Comparison of ENCODE assay signal across 9 cellular contexts in the genomic region with DNA sequence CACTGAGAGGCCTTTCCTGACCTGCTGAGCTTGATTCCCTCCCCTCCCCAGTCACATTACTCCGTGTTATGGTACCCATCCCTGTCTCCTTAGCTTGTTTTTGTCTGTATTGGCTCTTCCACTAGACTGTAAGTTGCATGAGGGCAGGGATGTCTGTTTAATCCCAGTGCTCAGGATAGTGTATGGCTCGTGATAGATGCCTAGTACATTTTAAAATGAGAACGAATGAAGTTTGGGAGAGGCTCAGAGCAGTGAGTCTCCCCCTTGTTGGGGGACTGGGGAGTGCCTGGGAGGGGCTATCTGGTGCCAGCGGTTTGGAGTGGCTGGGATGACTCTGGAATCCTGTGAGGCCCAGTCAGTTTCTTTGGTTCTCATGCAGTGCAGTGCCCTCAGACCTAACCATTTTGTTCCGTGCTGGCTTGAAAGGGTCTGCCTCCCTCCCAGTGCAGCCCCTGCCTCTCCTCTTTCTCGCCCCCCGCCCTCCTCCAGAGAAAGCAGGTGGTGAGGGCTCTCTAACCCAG. TPM values are rescaled to one million over a fixed set of nuclear protein-coding genes. Genes with fewer than 3 reads are reported as not detected.
DNase-seq lines count a peak whose midpoint lies in the region; ATAC-seq and TF ChIP-seq lines count a peak whose summit lies in the region.
"Had no signal": no experiment of that assay in that cellular context is flagged by ENCODE, and none has a peak within 500 bp of the region (broad histone marks: within the 10 kb centered on the region; RNA-seq: fewer than 3 reads in every experiment).

No MANE protein-coding gene starts in this region.

- H3K9me3 ChIP-seq in CD4-positive, alpha-beta T cell (ENCODE audit: control insufficient read depth, low read length) = no peaks in the 10 kb centered on the region
- H3K9me3 ChIP-seq in SK-N-SH (no peaks in the 10 kb centered on the region), fibroblast of lung (ENCODE audit: control insufficient read depth, insufficient read depth, low read depth, low read length) (no peaks in the 10 kb centered on the region), parathyroid adenoma (ENCODE audit: control insufficient read depth, low read length) (no peaks in the 10 kb centered on the region)

- H3K36me3 Mint-ChIP-seq in CD4-positive, alpha-beta T cell (ENCODE audit: low read depth) = peaks cover 9% of the 10 kb centered on the region

- TF ChIP-seq CTCF in CD4-positive, alpha-beta T cell (IDR thresholded peaks at IDR 0.05) = no peak
- no peak for TF ChIP-seq CTCF in SK-N-SH (IDR thresholded peaks at IDR 0.05)
- TF ChIP-seq CTCF in fibroblast of lung (conservative IDR thresholded peaks at IDR 0.05 in 1 of 2, IDR thresholded peaks at IDR 0.05 in 1 of 2; ENCODE audit: low read depth in 1 of 2, low read length in 2 of 2) = no peak
- no peak for TF ChIP-seq CTCF in parathyroid adenoma (IDR thresholded peaks at IDR 0.05)

- intact Hi-C loops in CD4-positive, alpha-beta T cell (cut with DNase I, micrococcal nuclease) = no loop called here

- H3K36me3 ChIP-seq in SK-N-SH (replicated peaks in 1 of 2; ENCODE audit: control insufficient read depth in 1 of 2, insufficient read depth in 2 of 2, low read length in 1 of 2) = peaks cover 0 to 18% of the 10 kb centered on the region in 2 experiments
- peaks cover 8% of the 10 kb centered on the region for H3K36me3 ChIP-seq in fibroblast of lung (ENCODE audit: control insufficient read depth, insufficient read depth, low read length)
- no peaks in the 10 kb centered on the region for H3K36me3 ChIP-seq in parathyroid adenoma (ENCODE audit: control insufficient read depth, insufficient read depth, low read length)

- H3K79me2 ChIP-seq in SK-N-SH (ENCODE audit: insufficient read depth) = peaks cover 91% of the 10 kb centered on the region
- peaks cover 91% of the 10 kb centered on the region for H3K79me2 ChIP-seq in fibroblast of lung (ENCODE audit: control insufficient read depth, insufficient read depth, low read length)
- H3K79me2 ChIP-seq in parathyroid adenoma = peaks cover 61% of the 10 kb centered on the region

- CTCF ChIA-PET in CD4-positive, alpha-beta T cell (lab: Charles Lee) = interaction anchor here (1.0 to 1.3 kb wide), 2 partner anchors 11 to 46 kb away, joined by 3 to 5 read pairs; no protein-coding TSS in a partner anchor
- CTCF ChIA-PET in SK-N-SH (lab: Yijun Ruan, JAX) = no interaction called here

- peaks cover 90% of the 10 kb centered on the region for H3K4me1 Mint-ChIP-seq in CD4-positive, alpha-beta T cell (ENCODE audit: low read depth)

- TF ChIP-seq RAD21 in SK-N-SH (IDR thresholded peaks at IDR 0.05; ENCODE audit: low read length) = no peak

- H3K9ac ChIP-seq in SK-N-SH (peak overlapping the region; percentile 73; the same call in 1 of the 2 replicates), fibroblast of lung (ENCODE audit: insufficient read depth, low read length) (peak overlapping the region; percentile 36), parathyroid adenoma (peak overlapping the region; percentile 74)

- H3K4me3 Mint-ChIP-seq in CD4-positive, alpha-beta T cell = peak overlapping the region; percentile 20

- no peaks in the 10 kb centered on the region for H3K9me3 Mint-ChIP-seq in CD4-positive, alpha-beta T cell

- H3K4me3 ChIP-seq in SK-N-SH (ENCODE audit: low read depth in 2 of 2, low read length in 1 of 2) = no peak overlapping the region
- no peak overlapping the region for H3K4me3 ChIP-seq in fibroblast of lung (replicated peaks in 1 of 4; ENCODE audit: control extremely low read depth in 1 of 4, insufficient read depth in 1 of 4, low read depth in 3 of 4, low read length in 4 of 4)
- peak overlapping the region; percentile 27 for H3K4me3 ChIP-seq in parathyroid adenoma (ENCODE audit: low read depth, low read length)

- POLR2A ChIA-PET in CD4-positive, alpha-beta T cell (lab: Charles Lee) = interaction anchor here (0.6 to 1.0 kb wide), 2 partner anchors 46 to 218 kb away, joined by 3 read pairs; no protein-coding TSS in a partner anchor
- POLR2A ChIA-PET in SK-N-SH (lab: Yijun Ruan, JAX) = no interaction called here

- H3K27me3 ChIP-seq in CD4-positive, alpha-beta T cell (ENCODE audit: control insufficient read depth, insufficient read depth, low read length) = no peaks in the 10 kb centered on the region
- H3K27me3 ChIP-seq in SK-N-SH (ENCODE audit: insufficient read depth) (no peaks in the 10 kb centered on the region), fibroblast of lung (ENCODE audit: control insufficient read depth, insufficient read depth, low read length) (no peaks in the 10 kb centered on the region), parathyroid adenoma (ENCODE audit: control insufficient read depth, insufficient read depth, low read length) (no peaks in the 10 kb centered on the region)

- H3K27ac Mint-ChIP-seq in CD4-positive, alpha-beta T cell = peak overlapping the region; percentile 83

- WGBS in SK-N-SH (ENCODE audit: low lambda C conversion rate) = 84% methylated on average over 7 of the region's 7 CpGs

- DNase-seq in CD4-positive, alpha-beta T cell = no peak
- no peak for DNase-seq in SK-N-SH
- DNase-seq in fibroblast of lung (ENCODE audit: low read depth in 2 of 2) = no peak
- no peak for DNase-seq in NCI-H2196 treated with DMSO at 0.1 percent for 48 hours (lab: John Stamatoyannopoulos, UW; ENCODE audit: unreplicated experiment)
- no peak for DNase-seq in islet precursor cell
- DNase-seq in SK-N-DZ (ENCODE audit: low spot score) = no peak
- no peak for DNase-seq in NCI-H1436 treated with DMSO at 0.1 percent for 48 hours (lab: John Stamatoyannopoulos, UW)
- DNase-seq: GDM1 had no signal

- no peak for ATAC-seq in CD4-positive, alpha-beta T cell (ENCODE audit: poor library complexity)

- peak overlapping the region; percentile 66 for H3K4me2 ChIP-seq in SK-N-SH
- no peak overlapping the region for H3K4me2 ChIP-seq in fibroblast of lung (ENCODE audit: extremely low read depth, insufficient read depth, low read length)
- H3K4me2 ChIP-seq in parathyroid adenoma (ENCODE audit: low read length) = peak overlapping the region; percentile 60

- peaks cover 64% of the 10 kb centered on the region for H3F3A ChIP-seq in SK-N-SH (replicated peaks; ENCODE audit: insufficient read depth)

- no peaks in the 10 kb centered on the region for H3K27me3 Mint-ChIP-seq in CD4-positive, alpha-beta T cell

- H2AFZ ChIP-seq in SK-N-SH (ENCODE audit: low read depth) = no peak overlapping the region
- no peak overlapping the region for H2AFZ ChIP-seq in fibroblast of lung (ENCODE audit: low read length)
- H2AFZ ChIP-seq in parathyroid adenoma = no peak overlapping the region

- H3K4me1 ChIP-seq in SK-N-SH (ENCODE audit: control insufficient read depth in 1 of 2, insufficient read depth in 2 of 2, low read depth in 1 of 2, low read length in 1 of 2) = peaks cover 41 to 59% of the 10 kb centered on the region in 2 experiments; a peak in 3 of 4 replicates
- H3K4me1 ChIP-seq in fibroblast of lung (ENCODE audit: control insufficient read depth, extremely low read depth, insufficient read depth, low read length) = peaks cover 49% of the 10 kb centered on the region
- H3K4me1 ChIP-seq in parathyroid adenoma = peaks cover 97% of the 10 kb centered on the region

- no peak overlapping the region for H3K27ac ChIP-seq in CD4-positive, alpha-beta T cell (ENCODE audit: low read depth, low read length)
- H3K27ac ChIP-seq in SK-N-SH (ENCODE audit: low read depth in 2 of 2, low read length in 1 of 2) (peak overlapping the region; percentile 64 to 99), fibroblast of lung (ENCODE audit: insufficient read depth, low read length) (peak overlapping the region; percentile 93), parathyroid adenoma (peak overlapping the region; percentile 100)

- peaks cover 19% of the 10 kb centered on the region; the same call in 1 of the 2 replicates for H4K20me1 ChIP-seq in SK-N-SH (ENCODE audit: insufficient read depth)
- no peaks in the 10 kb centered on the region for H4K20me1 ChIP-seq in fibroblast of lung (ENCODE audit: control insufficient read depth, extremely low read depth, insufficient read depth, low read length)

- TF ChIP-seq EP300 in SK-N-SH (IDR thresholded peaks at IDR 0.05; ENCODE audit: borderline replicate concordance in 1 of 2, low read depth in 1 of 2, low read length in 1 of 2) = no peak

- H3K9me2 ChIP-seq in SK-N-SH = no peaks in the 10 kb centered on the region

TF ChIP-seq in SK-N-SH, 30 proteins besides CTCF, POLR2A, EP300 and RAD21 (continues in another document):
- no peak for TF ChIP-seq GABPA (IDR thresholded peaks at IDR 0.05; ENCODE audit: low read depth)
- no peak for TF ChIP-seq TAF1 (IDR thresholded peaks at IDR 0.05; ENCODE audit: borderline replicate concordance, low read depth, low read length)
- no peak for TF ChIP-seq JUND (IDR thresholded peaks at IDR 0.05)
- no peak for TF ChIP-seq RXRA (IDR thresholded peaks at IDR 0.05; ENCODE audit: borderline replicate concordance, low read depth)
- no peak for TF ChIP-seq POLR2AphosphoS5 (IDR thresholded peaks at IDR 0.05; ENCODE audit: low read depth, low read length)
- TF ChIP-seq USF1 (IDR thresholded peaks at IDR 0.05; ENCODE audit: borderline replicate concordance, low read depth) = no peak

RNA-seq across cellular contexts. Expression of gene ACTN4, which starts 35.5 kb away (rescaled TPM):
- total RNA-seq in CD4-positive, alpha-beta T cell = 10 to 100 TPM; 70.3 to 84.0 TPM
- 494 and 598 TPM in 2 replicates for polyA plus RNA-seq in SK-N-SH (2012; rRNA removed)
- polyA plus RNA-seq in SK-N-SH (2012; cell fraction: cytosol; rRNA removed) = 222 and 365 TPM in 2 replicates
- polyA plus RNA-seq in SK-N-SH (2012; cell fraction: nucleus; rRNA removed) = 687 and 951 TPM in 2 replicates
- total RNA-seq in fibroblast of lung = 65.0 and 127 TPM in 2 replicates
- 363 and 683 TPM in 2 replicates for polyA plus RNA-seq in fibroblast of lung
- 608 and 1,180 TPM in 2 replicates for polyA plus RNA-seq in fibroblast of lung (2012)
- polyA minus RNA-seq in fibroblast of lung (ENCODE audit: low replicate concordance) = 641 and 1,577 TPM in 2 replicates
- polyA plus RNA-seq in SK-N-DZ (2014; cell fraction: cytosol; rRNA removed) = 85.3 and 95.3 TPM in 2 replicates
- polyA plus RNA-seq in SK-N-DZ (2014; cell fraction: nucleus; rRNA removed) = 124 and 196 TPM in 2 replicates
